Comparison of ENCODE assay signal across 21 cellular contexts in the genomic region with DNA sequence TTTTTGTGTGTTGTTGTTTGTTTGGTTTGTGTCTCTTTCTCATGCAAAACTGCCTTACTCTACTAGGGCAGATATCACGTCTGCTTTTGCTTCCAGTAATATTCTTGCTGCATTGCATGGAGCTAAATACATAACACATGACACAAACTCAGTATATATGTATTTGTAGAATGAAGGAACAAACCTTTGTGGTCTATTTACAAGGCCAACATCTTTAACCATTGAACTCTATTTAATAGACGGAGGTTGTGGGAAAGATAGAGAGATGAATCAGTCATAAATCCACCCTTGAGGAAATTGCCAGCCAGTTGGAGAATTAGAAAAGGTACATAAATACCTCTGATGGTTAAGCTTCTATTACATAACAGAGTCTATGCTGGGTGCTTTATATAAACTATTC. TPM values are rescaled to one million over a fixed set of nuclear protein-coding genes. Genes with fewer than 3 reads are reported as not detected.
A peak's percentile ranks its signal among the peaks of the same experiment; 100 is the strongest.
DNase-seq lines count a peak whose midpoint lies in the region; ATAC-seq and TF ChIP-seq lines count a peak whose summit lies in the region.
"Had no signal": no experiment of that assay in that cellular context is flagged by ENCODE, and none has a peak within 500 bp of the region (broad histone marks: within the 10 kb centered on the region; RNA-seq: fewer than 3 reads in every experiment).

No MANE protein-coding gene starts in this region.

- H3K9ac ChIP-seq in mammary epithelial cell (ENCODE audit: insufficient read depth, low read length) = no peak overlapping the region
- H3K9ac ChIP-seq in PC-3 (ENCODE audit: low read length) = no peak overlapping the region

- TF ChIP-seq CTCF in mammary epithelial cell (conservative IDR thresholded peaks at IDR 0.05 in 1 of 2, IDR thresholded peaks at IDR 0.05 in 1 of 2; ENCODE audit: extremely low read depth in 1 of 2, insufficient read depth in 1 of 2, low read depth in 1 of 2, low read length in 2 of 2) (no peak), MCF 10A (IDR thresholded peaks at IDR 0.05; ENCODE audit: unreplicated experiment) (no peak), PC-3 (conservative IDR thresholded peaks at IDR 0.05; ENCODE audit: low read depth, low read length) (no peak), Caco-2 (IDR thresholded peaks at IDR 0.05; ENCODE audit: insufficient read depth in 1 of 2, low read depth in 1 of 2, low read length in 1 of 2, severe bottlenecking in 1 of 2, unreplicated experiment in 1 of 2) (no peak)

- H3K36me3 ChIP-seq in mammary epithelial cell (ENCODE audit: insufficient read depth, low read length) (no peaks in the 10 kb centered on the region), PC-3 (ENCODE audit: low read depth, low read length) (no peaks in the 10 kb centered on the region), Caco-2 (ENCODE audit: control insufficient read depth, insufficient read depth, low read length) (no peaks in the 10 kb centered on the region)
- H3K36me3 ChIP-seq: BE2C had no signal

- H3K4me3 ChIP-seq in mammary epithelial cell (replicated peaks in 1 of 3; ENCODE audit: insufficient read depth in 1 of 3, low read depth in 2 of 3, low read length in 3 of 3) = no peak overlapping the region
- 0 out of 2 replicates have a peak overlapping the region, but pooled peaks have one; percentile 3 for H3K4me3 ChIP-seq in PC-3 (ENCODE audit: low read length)
- H3K4me3 ChIP-seq in Caco-2 (ENCODE audit: low read depth, low read length) = no peak overlapping the region
- H3K4me3 ChIP-seq: GM12878, GM23338 had no signal

- no peak overlapping the region for H2AFZ ChIP-seq in mammary epithelial cell (ENCODE audit: low read depth, low read length)
- H2AFZ ChIP-seq in PC-3 (ENCODE audit: low read length) = no peak overlapping the region
- H2AFZ ChIP-seq: GM23338 had no signal

- WGBS in mammary epithelial cell (ENCODE audit: low coverage, missing lambda C conversion rate) = 93% methylated on average over 2 of the region's 2 CpGs

- ATAC-seq in PC-3 = peak; percentile 92
- ATAC-seq: GM12878, GM23338, HCT116 had no signal

- H3K9me3 ChIP-seq in mammary epithelial cell (replicated peaks; ENCODE audit: insufficient read depth, low read length) = no peaks in the 10 kb centered on the region
- no peaks in the 10 kb centered on the region for H3K9me3 ChIP-seq in PC-3 (ENCODE audit: low read length)
- no peaks in the 10 kb centered on the region for H3K9me3 ChIP-seq in Caco-2
- H3K9me3 ChIP-seq: BE2C had no signal

- POLR2A ChIA-PET in MCF 10A (lab: Yijun Ruan, JAX) = interaction anchor here (1.3 kb wide), 1 partner anchor 8 kb away, joined by 3 read pairs; no protein-coding TSS in a partner anchor
- POLR2A ChIA-PET in PC-3 (lab: Charles Lee; ENCODE audit: unreplicated experiment) = no interaction called here
- POLR2A ChIA-PET in Caco-2 (lab: Charles Lee) = no interaction called here

- H3F3A ChIP-seq in PC-3 (ENCODE audit: low read length, unreplicated experiment) = no peaks in the 10 kb centered on the region

- H3K36me3 Mint-ChIP-seq in MCF 10A (ENCODE audit: insufficient read depth, unreplicated experiment) (no peaks in the 10 kb centered on the region), Caco-2 (ENCODE audit: insufficient read depth, unreplicated experiment) (no peaks in the 10 kb centered on the region)
- H3K36me3 Mint-ChIP-seq: CD4-positive, alpha-beta memory T cell had no signal

- DNase-seq in mammary epithelial cell = peak; percentile 62
- DNase-seq in MCF 10A (ENCODE audit: unreplicated experiment) = no peak
- peak; percentile 94 for DNase-seq in PC-3
- peak; percentile 46 for DNase-seq in epithelial cell of prostate (ENCODE audit: low read depth, low spot score)
- DNase-seq in NCI-H510A (lab: John Stamatoyannopoulos, UW) = no peak
- no peak for DNase-seq in hepatic stellate cell (ENCODE audit: low spot score)
- no peak for DNase-seq in Ammon's horn (ENCODE audit: low spot score)
- DNase-seq in Caco-2 = no peak
- DNase-seq: BE2C; C1 segment of cervical spinal cord; CD4-positive, alpha-beta memory T cell; COR-L47; DMS153; DND-41; GDM1; H9 had no signal

- intact Hi-C loops in mammary epithelial cell (cut with micrococcal nuclease) = no loop called here
- intact Hi-C loops in MCF 10A (cut with micrococcal nuclease) = no loop called here
- intact Hi-C loops in PC-3 (cut with micrococcal nuclease) = loop anchor here (1.0 to 2.0 kb wide), 3 partner anchors 27 to 52 kb away; no protein-coding TSS in a partner anchor
- intact Hi-C loops in Caco-2 (cut with micrococcal nuclease; ENCODE audit: unreplicated experiment) = no loop called here

- dilution Hi-C loops in mammary epithelial cell (cut with HindIII; ENCODE audit: low sequenced_read_pairs) = no loop called here

- H3K27me3 Mint-ChIP-seq in MCF 10A (ENCODE audit: insufficient read depth, unreplicated experiment) (no peaks in the 10 kb centered on the region), Caco-2 (ENCODE audit: insufficient read depth, unreplicated experiment) (peaks cover 10% of the 10 kb centered on the region)

- no peaks in the 10 kb centered on the region for H3K4me1 ChIP-seq in mammary epithelial cell (ENCODE audit: insufficient read depth, low read length)
- H3K4me1 ChIP-seq in PC-3 (ENCODE audit: insufficient read depth, low read length) = peaks cover 28% of the 10 kb centered on the region
- no peaks in the 10 kb centered on the region for H3K4me1 ChIP-seq in Caco-2
- H3K4me1 ChIP-seq: BE2C had no signal

- H3K4me3 Mint-ChIP-seq in MCF 10A (ENCODE audit: unreplicated experiment) (no peak overlapping the region), Caco-2 (ENCODE audit: unreplicated experiment) (no peak overlapping the region)
- H3K4me3 Mint-ChIP-seq: CD4-positive, alpha-beta memory T cell; GM23338; H9 had no signal

- H4K20me1 ChIP-seq in mammary epithelial cell (ENCODE audit: insufficient read depth, low read length) = no peaks in the 10 kb centered on the region
- no peaks in the 10 kb centered on the region for H4K20me1 ChIP-seq in PC-3 (ENCODE audit: low read length)

- no peak overlapping the region for H3K27ac ChIP-seq in mammary epithelial cell (ENCODE audit: insufficient read depth, low read depth, low read length)
- H3K27ac ChIP-seq in PC-3 (ENCODE audit: low read length) = peak overlapping the region; percentile 74
- no peak overlapping the region for H3K27ac ChIP-seq in epithelial cell of prostate
- H3K27ac ChIP-seq: 22Rv1 had no signal

- in situ Hi-C loops in mammary epithelial cell (cut with MboI; ENCODE audit: low sequenced_read_pairs in 2 of 2) = no loop called here

- CTCF ChIA-PET in mammary epithelial cell (lab: Charles Lee; ENCODE audit: low non-redundant PET) (interaction anchor here (0.6 kb wide), 1 partner anchor 162 kb away, joined by 4 read pairs; no protein-coding TSS in a partner anchor), MCF 10A (lab: Yijun Ruan, JAX) (interaction anchor here (0.6 to 0.9 kb wide), 4 partner anchors 9 to 276 kb away, joined by 3 to 5 read pairs (median 4); no protein-coding TSS in a partner anchor), PC-3 (lab: Charles Lee) (interaction anchor here (0.9 to 1.0 kb wide), 3 partner anchors 10 to 70 kb away, joined by 3 to 5 read pairs (median 3); a partner anchor contains a TSS), Caco-2 (lab: Charles Lee) (no interaction called here)

- no peaks in the 10 kb centered on the region for H3K4me1 Mint-ChIP-seq in MCF 10A (ENCODE audit: insufficient read depth, unreplicated experiment)
- no peaks in the 10 kb centered on the region for H3K4me1 Mint-ChIP-seq in Caco-2 (ENCODE audit: low read depth, unreplicated experiment)
- H3K4me1 Mint-ChIP-seq: CD4-positive, alpha-beta memory T cell; GM23338; H9 had no signal

- H3K79me2 ChIP-seq in mammary epithelial cell (ENCODE audit: insufficient read depth, low read length) (no peaks in the 10 kb centered on the region), PC-3 (ENCODE audit: low read length) (no peaks in the 10 kb centered on the region)

- H3K27me3 ChIP-seq in mammary epithelial cell (ENCODE audit: insufficient read depth, low read length) (no peaks in the 10 kb centered on the region), PC-3 (ENCODE audit: low read length) (no peaks in the 10 kb centered on the region), Caco-2 (replicated peaks; ENCODE audit: control insufficient read depth, insufficient read depth, low read length) (no peaks in the 10 kb centered on the region)
- H3K27me3 ChIP-seq: BE2C had no signal

- H3K4me2 ChIP-seq in mammary epithelial cell (ENCODE audit: insufficient read depth, low read depth, low read length) = no peak overlapping the region
- peak overlapping the region; percentile 62 for H3K4me2 ChIP-seq in PC-3 (ENCODE audit: low read length)
- H3K4me2 ChIP-seq: GM23338 had no signal

- H3K9me3 Mint-ChIP-seq in MCF 10A (ENCODE audit: unreplicated experiment) (no peaks in the 10 kb centered on the region), Caco-2 (ENCODE audit: unreplicated experiment) (no peaks in the 10 kb centered on the region)
- H3K9me3 Mint-ChIP-seq: CD4-positive, alpha-beta memory T cell; GM23338; H9 had no signal

- H3K27ac Mint-ChIP-seq in MCF 10A (ENCODE audit: low read depth, unreplicated experiment) (no peak overlapping the region), Caco-2 (ENCODE audit: unreplicated experiment) (no peak overlapping the region)
- H3K27ac Mint-ChIP-seq: CD4-positive, alpha-beta memory T cell; GM23338; H9 had no signal

- BruUV-seq in mammary epithelial cell (replicated peaks; lab: Mats Ljungman, UMichigan) = no TSS peak
- BruUV-seq in MCF 10A (replicated peaks; lab: Mats Ljungman, UMichigan) = no TSS peak
- no TSS peak for BruUV-seq in PC-3 (replicated peaks; lab: Mats Ljungman, UMichigan)
- BruUV-seq in Caco-2 (replicated peaks; lab: Mats Ljungman, UMichigan) = no TSS peak

- no peaks in the 10 kb centered on the region for H3K9me2 ChIP-seq in PC-3 (replicated peaks; ENCODE audit: low read length)

RNA-seq across cellular contexts. Expression of a gene that starts 26.0 kb away (rescaled TPM):
- total RNA-seq in mammary epithelial cell (1 to 10 TPM in 1 of 2 donors, not detected in 1; 5.5 TPM), MCF 10A (2022) (10.0 and 25.6 TPM in 2 replicates), PC-3 (2014; rRNA removed) (4.9 and 5.7 TPM in 2 replicates), Caco-2 (2022) (not detected in 2 replicates)
- 0.09 TPM for polyA plus RNA-seq in mammary epithelial cell
- polyA minus RNA-seq in mammary epithelial cell = not detected
- total RNA-seq: GM23338, H4, H9 had no signal
- polyA plus RNA-seq: GM23338 had no signal

Comparison
In these comparisons a context has a peak if more than half of its experiments do, and no peak if none do; other contexts are left out.
1. DNase-seq: peak in mammary epithelial cell (single experiment), PC-3 (single experiment) and epithelial cell of prostate (single experiment); none in MCF 10A (single experiment), NCI-H510A (single experiment), hepatic stellate cell (single experiment), Ammon's horn (single experiment) and Caco-2 (0 of 2).